ENCODE assay signal across 8 cellular contexts in genomic region chr15:96889734-96890480, GRCh38.
DNase-seq lines count a peak whose midpoint lies in the region; ATAC-seq and TF ChIP-seq lines count a peak whose summit lies in the region.

No MANE protein-coding gene starts in this region.

- peak; percentile 13 for DNase-seq in DND-41
- DNase-seq in breast epithelium (ENCODE audit: low spot score in 2 of 2), result no peak
- DNase-seq in omental fat pad (ENCODE audit: low spot score), result no peak
- no peak for DNase-seq in pons (ENCODE audit: low spot score)
- DNase-seq in DMS153 treated with DMSO at 0.1 percent for 48 hours (lab: John Stamatoyannopoulos, UW; ENCODE audit: unreplicated experiment), result no peak
- DNase-seq in NCI-H2029 (lab: John Stamatoyannopoulos, UW), result no peak

- no peaks in the 10 kb centered on the region for H4K20me1 ChIP-seq in DND-41 (ENCODE audit: insufficient read depth, low read length)

- H3K4me3 ChIP-seq in DND-41 (ENCODE audit: low read depth in 1 of 2, low read length in 2 of 2), result peak overlapping the region in 1 of 2 experiments; percentile 57; a peak in 3 of 4 replicates
- H3K4me3 ChIP-seq in breast epithelium, result peak overlapping the region; percentile 24 to 61 (median 37)

- peaks cover 0 to 4% (median 0%) of the 10 kb centered on the region in 3 donors for H3K9me3 Mint-ChIP-seq in IgD-negative memory B cell

- H3K27me3 ChIP-seq in DND-41 (ENCODE audit: insufficient read depth, low read length, poor library complexity) (no peaks in the 10 kb centered on the region), breast epithelium (no peaks in the 10 kb centered on the region)

- no peaks in the 10 kb centered on the region for H3K79me2 ChIP-seq in DND-41 (ENCODE audit: insufficient read depth, low read length)

- H3K4me1 Mint-ChIP-seq in IgD-negative memory B cell, result peaks cover 0 to 7% (median 2%) of the 10 kb centered on the region in 3 donors

- ATAC-seq in DND-41 (ENCODE audit: insufficient read depth, low read depth) (peak; percentile 79), omental fat pad (ENCODE audit: low FRiP score) (peak; percentile 48), HG03342 (IDR thresholded peaks at IDR 0.05; ENCODE audit: unreplicated experiment) (no peak)

- no peak for TF ChIP-seq POLR2A in breast epithelium (IDR thresholded peaks at IDR 0.05)

- H3K36me3 Mint-ChIP-seq in IgD-negative memory B cell, result no peaks in the 10 kb centered on the region

- no peaks in the 10 kb centered on the region for H3K9me3 ChIP-seq in DND-41 (ENCODE audit: insufficient read depth, low read length, severe bottlenecking)
- no peaks in the 10 kb centered on the region for H3K9me3 ChIP-seq in breast epithelium

- peak overlapping the region in 1 of 3 donors; percentile 95 for H3K27ac Mint-ChIP-seq in IgD-negative memory B cell

- no peaks in the 10 kb centered on the region for H3K27me3 Mint-ChIP-seq in IgD-negative memory B cell

- intact Hi-C loops in breast epithelium (cut with DNase I; ENCODE audit: low total_unique reads), result no loop called here

- no peak overlapping the region for H3K27ac ChIP-seq in DND-41 (ENCODE audit: low read length)
- no peak overlapping the region for H3K27ac ChIP-seq in breast epithelium

- peak overlapping the region in 3 of 4 donors; percentile 41 to 86 (median 63) for H3K4me3 Mint-ChIP-seq in IgD-negative memory B cell

- H3K9ac ChIP-seq in DND-41 (ENCODE audit: low read depth, low read length), result peak overlapping the region; percentile 29; the same call in 1 of the 2 replicates

- H3K4me1 ChIP-seq in DND-41 (ENCODE audit: insufficient read depth, low read length) (peaks cover 3% of the 10 kb centered on the region; the same call in 1 of the 2 replicates), breast epithelium (no peaks in the 10 kb centered on the region)

- no peaks in the 10 kb centered on the region for H3K36me3 ChIP-seq in DND-41 (ENCODE audit: insufficient read depth, low read length)
- no peaks in the 10 kb centered on the region for H3K36me3 ChIP-seq in breast epithelium

- TF ChIP-seq CTCF in DND-41 (IDR thresholded peaks at IDR 0.05; ENCODE audit: borderline replicate concordance, extremely low read depth, low read length, poor library complexity, severe bottlenecking) (no peak), breast epithelium (IDR thresholded peaks at IDR 0.05) (no peak), omental fat pad (IDR thresholded peaks at IDR 0.05) (no peak)

- H2AFZ ChIP-seq in DND-41 (ENCODE audit: low read depth, low read length), result peak overlapping the region; percentile 73

- peak overlapping the region; percentile 70 for H3K4me2 ChIP-seq in DND-41 (ENCODE audit: insufficient read depth, low read length)
